ENCODE assay signal across 14 cellular contexts in the genomic region with DNA sequence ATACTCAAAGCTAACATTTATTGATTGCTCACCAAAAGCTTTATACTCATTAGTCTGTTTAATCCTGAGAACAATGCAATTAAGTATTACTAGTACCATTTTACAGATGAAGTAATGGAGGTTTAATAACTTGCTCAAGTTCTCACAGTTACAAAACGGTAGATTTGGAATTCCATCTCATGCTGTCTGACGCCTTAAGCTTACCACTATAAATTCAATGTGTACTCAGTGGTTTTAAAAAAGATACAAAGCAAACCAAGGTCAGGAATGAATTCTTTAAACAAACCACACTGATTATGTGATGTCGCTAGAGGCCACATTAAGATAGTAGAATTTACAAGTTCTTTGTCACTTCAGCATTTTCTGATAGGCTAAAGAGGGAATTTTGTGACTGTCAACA. TPM values are rescaled to one million over a fixed set of nuclear protein-coding genes. Genes with fewer than 3 reads are reported as not detected.
DNase-seq lines count a peak whose midpoint lies in the region; ATAC-seq, FAIRE-seq and TF ChIP-seq lines count a peak whose summit lies in the region.
"Had no signal": no experiment of that assay in that cellular context is flagged by ENCODE, and none has a peak within 500 bp of the region (broad histone marks: within the 10 kb centered on the region; RNA-seq: fewer than 3 reads in every experiment).

No MANE protein-coding gene starts in this region.

- peaks cover 22% of the 10 kb centered on the region for H3K36me3 Mint-ChIP-seq in CD4-positive, alpha-beta T cell (ENCODE audit: low read depth)
- H3K36me3 Mint-ChIP-seq in astrocyte (ENCODE audit: low read depth, unreplicated experiment) = no peaks in the 10 kb centered on the region
- H3K36me3 Mint-ChIP-seq in naive thymus-derived CD4-positive, alpha-beta T cell = peaks cover 1 to 15% (median 1%) of the 10 kb centered on the region in 5 donors

- FAIRE-seq in astrocyte (lab: Jason Lieb, UNC) = no peak
- FAIRE-seq in D721Med (lab: Jason Lieb, UNC) = no peak
- FAIRE-seq: GM18507 had no signal

- H3K9ac ChIP-seq in GM23248 = no peak overlapping the region
- no peak overlapping the region for H3K9ac ChIP-seq in astrocyte (ENCODE audit: low read length)

- H3K79me2 ChIP-seq in GM23248 (ENCODE audit: insufficient read depth) = no peaks in the 10 kb centered on the region
- H3K79me2 ChIP-seq in astrocyte (ENCODE audit: insufficient read depth, low read length) = no peaks in the 10 kb centered on the region

- no peak overlapping the region for H3K4me2 ChIP-seq in GM23248 (ENCODE audit: unreplicated experiment)
- H3K4me2 ChIP-seq in astrocyte (ENCODE audit: low read length) = no peak overlapping the region

- H3K27me3 ChIP-seq in CD4-positive, alpha-beta T cell (ENCODE audit: control insufficient read depth, insufficient read depth, low read length) = no peaks in the 10 kb centered on the region
- H3K27me3 ChIP-seq in GM23248 (replicated peaks; ENCODE audit: insufficient read depth) (no peaks in the 10 kb centered on the region), astrocyte (ENCODE audit: insufficient read depth, low read length) (no peaks in the 10 kb centered on the region)
- H3K27me3 ChIP-seq in naive thymus-derived CD4-positive, alpha-beta T cell (ENCODE audit: control insufficient read depth in 2 of 2, insufficient read depth in 2 of 2, low read length in 2 of 2) = no peaks in the 10 kb centered on the region

- no peaks in the 10 kb centered on the region for H3K9me3 ChIP-seq in CD4-positive, alpha-beta T cell (ENCODE audit: control insufficient read depth, low read length)
- H3K9me3 ChIP-seq in GM23248 (ENCODE audit: low read depth) (no peaks in the 10 kb centered on the region), astrocyte (ENCODE audit: insufficient read depth, low read depth, low read length) (no peaks in the 10 kb centered on the region)
- no peaks in the 10 kb centered on the region for H3K9me3 ChIP-seq in naive thymus-derived CD4-positive, alpha-beta T cell (ENCODE audit: control insufficient read depth in 2 of 3, low read length in 3 of 3)

- intact Hi-C loops in CD4-positive, alpha-beta T cell (cut with DNase I, micrococcal nuclease) = loop anchor here in 1 of 2 experiments (5.0 to 10.0 kb wide), 2 partner anchors 42 to 240 kb away; partner anchors contain the start of gene MARCHF3
- intact Hi-C loops in naive thymus-derived CD4-positive, alpha-beta T cell (cut with micrococcal nuclease) = loop anchor here (5.0 kb wide), 2 partner anchors 102 to 472 kb away; partner anchors contain the start of gene PHAX (in 1 of the 2)

- in situ Hi-C loops in GM23248 (cut with MboI) = no loop called here

- H3K27ac ChIP-seq in CD4-positive, alpha-beta T cell (ENCODE audit: low read depth, low read length) = no peak overlapping the region
- H3K27ac ChIP-seq in GM23248 = no peak overlapping the region
- H3K27ac ChIP-seq in astrocyte (ENCODE audit: low read depth, low read length) = no peak overlapping the region
- no peak overlapping the region for H3K27ac ChIP-seq in naive thymus-derived CD4-positive, alpha-beta T cell (ENCODE audit: low read depth, low read length)

- H4K20me1 ChIP-seq in GM23248 (ENCODE audit: insufficient read depth) (no peaks in the 10 kb centered on the region), astrocyte (ENCODE audit: insufficient read depth, low read length) (no peaks in the 10 kb centered on the region)

- 94 to 99% methylated on average over 3 of the region's 3 CpGs for WGBS in GM23248 (ENCODE audit: low coverage in 1 of 2, low lambda C conversion rate in 2 of 2, missing lambda C conversion rate in 2 of 2), 2 experiments

- peak overlapping the region; percentile 92 for H3K4me3 Mint-ChIP-seq in CD4-positive, alpha-beta T cell
- H3K4me3 Mint-ChIP-seq in astrocyte (ENCODE audit: unreplicated experiment) = no peak overlapping the region
- H3K4me3 Mint-ChIP-seq in naive thymus-derived CD4-positive, alpha-beta T cell = peak overlapping the region in 7 of 10 donors; percentile 24 to 98 (median 91)

- no peaks in the 10 kb centered on the region for H3K9me2 ChIP-seq in GM23248 (ENCODE audit: insufficient read depth)

- no peak for ATAC-seq in CD4-positive, alpha-beta T cell (ENCODE audit: poor library complexity)
- no peak for ATAC-seq in naive thymus-derived CD4-positive, alpha-beta T cell
- ATAC-seq in GM21447 (IDR thresholded peaks at IDR 0.05; ENCODE audit: unreplicated experiment) = no peak

- no peak overlapping the region for H3K4me3 ChIP-seq in GM23248
- no peak overlapping the region for H3K4me3 ChIP-seq in astrocyte (ENCODE audit: insufficient read depth, low read depth, low read length)
- no peak overlapping the region for H3K4me3 ChIP-seq in naive thymus-derived CD4-positive, alpha-beta T cell (ENCODE audit: low read length)

- H3K27me3 Mint-ChIP-seq in CD4-positive, alpha-beta T cell = no peaks in the 10 kb centered on the region
- peaks cover 6% of the 10 kb centered on the region for H3K27me3 Mint-ChIP-seq in astrocyte (ENCODE audit: low read depth, unreplicated experiment)
- no peaks in the 10 kb centered on the region for H3K27me3 Mint-ChIP-seq in naive thymus-derived CD4-positive, alpha-beta T cell
- H3K27me3 Mint-ChIP-seq: IgD-negative memory B cell had no signal

- H3K27ac Mint-ChIP-seq in CD4-positive, alpha-beta T cell = peak overlapping the region; percentile 85
- no peak overlapping the region for H3K27ac Mint-ChIP-seq in astrocyte (ENCODE audit: unreplicated experiment)
- peak overlapping the region in 6 of 9 donors; percentile 23 to 98 (median 90) for H3K27ac Mint-ChIP-seq in naive thymus-derived CD4-positive, alpha-beta T cell

- H3F3A ChIP-seq in GM23248 (ENCODE audit: insufficient read depth) = peaks cover 26% of the 10 kb centered on the region

- POLR2A ChIA-PET in CD4-positive, alpha-beta T cell (lab: Charles Lee) = interaction anchor here (1.3 to 2.3 kb wide), 3 partner anchors 154 to 297 kb away, joined by 3 to 18 read pairs (median 10); partner anchors contain the start of gene LMNB1
- POLR2A ChIA-PET in naive thymus-derived CD4-positive, alpha-beta T cell (lab: Charles Lee) = interaction anchor here (0.9 to 2.6 kb wide), 5 partner anchors 45 to 296 kb away, joined by 3 to 18 read pairs (median 4); no protein-coding TSS in a partner anchor

- CTCF ChIA-PET in CD4-positive, alpha-beta T cell (lab: Charles Lee) = interaction anchor here (0.9 kb wide), 1 partner anchor 44 kb away, joined by 3 read pairs; the partner anchor contains the start of gene MARCHF3
- CTCF ChIA-PET in naive thymus-derived CD4-positive, alpha-beta T cell (lab: Charles Lee) = interaction anchor here (1.1 to 1.7 kb wide), 2 partner anchors 10 to 297 kb away, joined by 3 to 4 read pairs; no protein-coding TSS in a partner anchor

- no peaks in the 10 kb centered on the region for H3K36me3 ChIP-seq in GM23248 (ENCODE audit: low read depth)
- H3K36me3 ChIP-seq in astrocyte (ENCODE audit: insufficient read depth, low read length) = no peaks in the 10 kb centered on the region
- no peaks in the 10 kb centered on the region for H3K36me3 ChIP-seq in naive thymus-derived CD4-positive, alpha-beta T cell (ENCODE audit: control insufficient read depth in 2 of 3, insufficient read depth in 3 of 3, low read length in 3 of 3)

- peak overlapping the region; percentile 99; the same call in 1 of the 2 replicates for H2AFZ ChIP-seq in GM23248
- H2AFZ ChIP-seq in astrocyte (ENCODE audit: low read depth, low read length) = no peak overlapping the region

- H3K4me1 ChIP-seq in GM23248 (ENCODE audit: insufficient read depth) = peaks cover 13% of the 10 kb centered on the region
- H3K4me1 ChIP-seq in astrocyte (ENCODE audit: insufficient read depth, low read length) = peaks cover 11% of the 10 kb centered on the region
- H3K4me1 ChIP-seq in naive thymus-derived CD4-positive, alpha-beta T cell (ENCODE audit: control insufficient read depth in 2 of 2, insufficient read depth in 2 of 2, low read length in 2 of 2) = peaks cover 8 to 10% of the 10 kb centered on the region in 2 donors

- H3K4me1 Mint-ChIP-seq in CD4-positive, alpha-beta T cell (ENCODE audit: low read depth) = peaks cover 22% of the 10 kb centered on the region
- peaks cover 29% of the 10 kb centered on the region for H3K4me1 Mint-ChIP-seq in astrocyte (ENCODE audit: low read depth, unreplicated experiment)
- H3K4me1 Mint-ChIP-seq in naive thymus-derived CD4-positive, alpha-beta T cell = peaks cover 9 to 34% (median 21%) of the 10 kb centered on the region in 7 donors

- TF ChIP-seq CTCF in CD4-positive, alpha-beta T cell (IDR thresholded peaks at IDR 0.05) = no peak
- TF ChIP-seq CTCF in astrocyte (IDR thresholded peaks at IDR 0.05; ENCODE audit: insufficient read depth, low read depth, low read length) = no peak
- TF ChIP-seq CTCF in D721Med (IDR thresholded peaks at IDR 0.05; ENCODE audit: insufficient read depth, missing control alignments) = no peak

- H3K9me3 Mint-ChIP-seq in CD4-positive, alpha-beta T cell = no peaks in the 10 kb centered on the region
- peaks cover 1% of the 10 kb centered on the region for H3K9me3 Mint-ChIP-seq in astrocyte (ENCODE audit: unreplicated experiment)
- H3K9me3 Mint-ChIP-seq in naive thymus-derived CD4-positive, alpha-beta T cell = peaks cover 0 to 2% (median 0%) of the 10 kb centered on the region in 11 donors

- no peak for DNase-seq in CD4-positive, alpha-beta T cell
- DNase-seq in GM23248 (no peak), astrocyte (ENCODE audit: low read depth) (peak; percentile 27), hippocampal formation (lab: John Stamatoyannopoulos, UW) (no peak), D721Med (ENCODE audit: insufficient read length, low spot score) (no peak)
- DNase-seq in naive thymus-derived CD4-positive, alpha-beta T cell = no peak
- DNase-seq: HCEC 1CT, NCI-H1436, NCI-H2029 treated with DMSO at 0.1 percent for 48 hours, NCI-H510A treated with DMSO at 0.1 percent for 48 hours, SIG-M5 had no signal

RNA-seq across cellular contexts. Expression of gene C5orf63, which starts 1.2 kb away (rescaled TPM):
- total RNA-seq in CD4-positive, alpha-beta T cell = 1 to 10 TPM; 5.1 to 5.7 TPM
- 0.97 and 1.3 TPM in 2 replicates for total RNA-seq in GM23248 (2014; rRNA removed; shearing (Covaris generic))
- polyA plus RNA-seq in GM23248 (2016; fragmentation: Nextera tagmentation; extraction: Ambion mirVana) = 7.0 and 7.2 TPM in 2 replicates
- 0.36 and 1.6 TPM in 2 replicates for total RNA-seq in astrocyte
- total RNA-seq in naive thymus-derived CD4-positive, alpha-beta T cell = 10 to 100 TPM in 4 of 5 experiments, 1 to 10 TPM in 1; 9.2 to 20.7 (median 11.9) TPM
- 1 to 10 TPM; 4.3 to 4.7 TPM for polyA plus RNA-seq in naive thymus-derived CD4-positive, alpha-beta T cell

RNA-seq across cellular contexts. Expression of gene MARCHF3, which starts 44.1 kb away (rescaled TPM):
- 1 to 10 TPM; 5.2 to 6.2 TPM for total RNA-seq in CD4-positive, alpha-beta T cell
- total RNA-seq in GM23248 (2014; rRNA removed; shearing (Covaris generic)) = 3.8 and 4.8 TPM in 2 replicates
- 5.5 and 5.8 TPM in 2 replicates for polyA plus RNA-seq in GM23248 (2016; fragmentation: Nextera tagmentation; extraction: Ambion mirVana)
- 16.5 and 16.6 TPM in 2 replicates for total RNA-seq in astrocyte
- total RNA-seq in naive thymus-derived CD4-positive, alpha-beta T cell = 10 to 100 TPM in 3 of 5 experiments, 1 to 10 TPM in 2; 3.1 to 15.4 (median 13.0) TPM
- 10 to 100 TPM; 10.8 to 14.9 TPM for polyA plus RNA-seq in naive thymus-derived CD4-positive, alpha-beta T cell
